Comparison of ENCODE assay signal across 1 cellular context in the genomic region with DNA sequence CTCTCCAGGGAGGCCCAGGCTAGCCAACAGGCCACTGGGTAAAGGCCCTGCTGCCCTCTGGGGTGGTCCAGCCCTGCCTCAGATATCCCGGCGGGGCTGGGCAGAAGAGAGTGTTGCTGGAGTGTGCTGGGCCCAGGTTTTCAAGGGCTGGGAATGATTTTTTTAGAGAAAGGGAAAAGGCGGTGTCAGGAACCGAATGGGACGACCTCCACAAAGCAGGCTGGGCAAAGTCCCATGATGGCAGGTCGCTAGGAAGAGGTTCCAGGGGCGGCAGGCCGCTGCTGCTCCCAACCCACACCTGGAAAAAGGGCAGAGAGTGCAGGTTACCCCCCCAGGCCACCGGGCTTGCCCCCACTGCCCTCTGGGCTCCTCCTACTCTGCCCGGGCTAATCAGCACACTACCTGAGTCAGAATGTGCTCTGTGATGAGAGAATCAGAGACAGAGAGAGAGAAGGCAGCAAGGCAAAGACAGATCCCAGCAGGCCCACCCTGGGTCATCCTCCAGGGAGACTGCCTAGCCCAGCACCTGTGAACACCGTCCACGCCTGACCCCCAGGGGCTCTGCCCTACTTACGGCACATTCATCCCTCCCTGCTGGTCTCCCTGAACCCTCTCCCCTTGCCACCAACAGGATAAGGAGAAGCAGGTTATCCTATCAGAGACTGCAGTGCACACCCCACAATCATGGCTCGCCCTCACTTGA.
A peak's percentile ranks its signal among the peaks of the same experiment; 100 is the strongest.
TF ChIP-seq lines count a peak whose summit lies in the region.

No MANE protein-coding gene starts in this region.

TF ChIP-seq in HepG2, 621 proteins besides CTCF, POLR2A, EP300 and RAD21 (continued from another document and continues in another):
- TF ChIP-seq NFE2L1 (CRISPR knock-in tag; IDR thresholded peaks at IDR 0.05; ENCODE audit: borderline replicate concordance) (no peak), RBFOX2 (IDR thresholded peaks at IDR 0.05; ENCODE audit: low read depth, low read length) (0 out of 2 replicates have a peak, but pooled peaks have one; percentile 48), NFKB2 (CRISPR knock-in tag; IDR thresholded peaks at IDR 0.05; ENCODE audit: borderline replicate concordance) (no peak), RERE (CRISPR knock-in tag; IDR thresholded peaks at IDR 0.05; ENCODE audit: low read depth) (no peak), MIXL1 (CRISPR knock-in tag; IDR thresholded peaks at IDR 0.05) (no peak), ZNF513 (CRISPR knock-in tag; conservative IDR thresholded peaks at IDR 0.05) (no peak), HNF4A (CRISPR knock-in tag; IDR thresholded peaks at IDR 0.05) (peak; percentile 15; the same call in 1 of the 2 replicates), STAG1 (CRISPR knock-in tag; IDR thresholded peaks at IDR 0.05) (no peak), YY1 (IDR thresholded peaks at IDR 0.05; ENCODE audit: insufficient read depth, insufficient replicate concordance, low read depth, low read length) (no peak), ZBTB21 (CRISPR knock-in tag; IDR thresholded peaks at IDR 0.05) (no peak), ZBTB33 (CRISPR knock-in tag; IDR thresholded peaks at IDR 0.05) (peak; percentile 61; the same call in 1 of the 2 replicates), FOSL1 (CRISPR knock-in tag; IDR thresholded peaks at IDR 0.05; ENCODE audit: borderline replicate concordance) (no peak), ZNF780A (CRISPR knock-in tag; IDR thresholded peaks at IDR 0.05) (no peak), ISL2 (CRISPR knock-in tag; IDR thresholded peaks at IDR 0.05) (no peak), DNMT1 (CRISPR knock-in tag; IDR thresholded peaks at IDR 0.05) (no peak), E2F2 (CRISPR knock-in tag; IDR thresholded peaks at IDR 0.05; ENCODE audit: borderline replicate concordance) (no peak), ZNF567 (CRISPR knock-in tag; IDR thresholded peaks at IDR 0.05; ENCODE audit: borderline replicate concordance) (no peak), AGO2 (optimal IDR thresholded peaks at IDR 0.05; ENCODE audit: low read depth, low read length) (peak; percentile 50), TCF7 (IDR thresholded peaks at IDR 0.05; ENCODE audit: low read depth) (no peak)
- TF ChIP-seq, protein P1, sequence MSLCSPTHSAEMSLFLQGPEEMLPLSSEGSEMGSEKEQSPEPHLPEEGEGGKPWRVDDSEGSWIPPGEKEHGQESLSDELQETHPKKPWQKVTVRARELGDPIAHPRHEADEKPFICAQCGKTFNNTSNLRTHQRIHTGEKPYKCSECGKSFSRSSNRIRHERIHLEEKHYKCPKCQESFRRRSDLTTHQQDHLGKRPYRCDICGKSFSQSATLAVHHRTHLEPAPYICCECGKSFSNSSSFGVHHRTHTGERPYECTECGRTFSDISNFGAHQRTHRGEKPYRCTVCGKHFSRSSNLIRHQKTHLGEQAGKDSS (CRISPR knock-in tag; IDR thresholded peaks at IDR 0.05; ENCODE audit: borderline replicate concordance, low read depth) = no peak
- TF ChIP-seq, protein P2, sequence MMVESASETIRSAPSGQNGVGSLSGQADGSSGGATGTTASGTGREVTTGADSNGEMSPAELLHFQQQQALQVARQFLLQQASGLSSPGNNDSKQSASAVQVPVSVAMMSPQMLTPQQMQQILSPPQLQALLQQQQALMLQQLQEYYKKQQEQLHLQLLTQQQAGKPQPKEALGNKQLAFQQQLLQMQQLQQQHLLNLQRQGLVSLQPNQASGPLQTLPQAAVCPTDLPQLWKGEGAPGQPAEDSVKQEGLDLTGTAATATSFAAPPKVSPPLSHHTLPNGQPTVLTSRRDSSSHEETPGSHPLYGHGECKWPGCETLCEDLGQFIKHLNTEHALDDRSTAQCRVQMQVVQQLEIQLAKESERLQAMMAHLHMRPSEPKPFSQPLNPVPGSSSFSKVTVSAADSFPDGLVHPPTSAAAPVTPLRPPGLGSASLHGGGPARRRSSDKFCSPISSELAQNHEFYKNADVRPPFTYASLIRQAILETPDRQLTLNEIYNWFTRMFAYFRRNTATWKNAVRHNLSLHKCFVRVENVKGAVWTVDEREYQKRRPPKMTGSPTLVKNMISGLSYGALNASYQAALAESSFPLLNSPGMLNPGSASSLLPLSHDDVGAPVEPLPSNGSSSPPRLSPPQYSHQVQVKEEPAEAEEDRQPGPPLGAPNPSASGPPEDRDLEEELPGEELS (CRISPR knock-in tag; IDR thresholded peaks at IDR 0.05) = 0 out of 2 replicates have a peak, but pooled peaks have one; percentile 4
- TF ChIP-seq, protein P3, sequence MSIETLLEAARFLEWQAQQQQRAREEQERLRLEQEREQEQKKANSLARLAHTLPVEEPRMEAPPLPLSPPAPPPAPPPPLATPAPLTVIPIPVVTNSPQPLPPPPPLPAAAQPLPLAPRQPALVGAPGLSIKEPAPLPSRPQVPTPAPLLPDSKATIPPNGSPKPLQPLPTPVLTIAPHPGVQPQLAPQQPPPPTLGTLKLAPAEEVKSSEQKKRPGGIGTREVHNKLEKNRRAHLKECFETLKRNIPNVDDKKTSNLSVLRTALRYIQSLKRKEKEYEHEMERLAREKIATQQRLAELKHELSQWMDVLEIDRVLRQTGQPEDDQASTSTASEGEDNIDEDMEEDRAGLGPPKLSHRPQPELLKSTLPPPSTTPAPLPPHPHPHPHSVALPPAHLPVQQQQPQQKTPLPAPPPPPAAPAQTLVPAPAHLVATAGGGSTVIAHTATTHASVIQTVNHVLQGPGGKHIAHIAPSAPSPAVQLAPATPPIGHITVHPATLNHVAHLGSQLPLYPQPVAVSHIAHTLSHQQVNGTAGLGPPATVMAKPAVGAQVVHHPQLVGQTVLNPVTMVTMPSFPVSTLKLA (IDR thresholded peaks at IDR 0.05) = no peak
- TF ChIP-seq, protein P4, sequence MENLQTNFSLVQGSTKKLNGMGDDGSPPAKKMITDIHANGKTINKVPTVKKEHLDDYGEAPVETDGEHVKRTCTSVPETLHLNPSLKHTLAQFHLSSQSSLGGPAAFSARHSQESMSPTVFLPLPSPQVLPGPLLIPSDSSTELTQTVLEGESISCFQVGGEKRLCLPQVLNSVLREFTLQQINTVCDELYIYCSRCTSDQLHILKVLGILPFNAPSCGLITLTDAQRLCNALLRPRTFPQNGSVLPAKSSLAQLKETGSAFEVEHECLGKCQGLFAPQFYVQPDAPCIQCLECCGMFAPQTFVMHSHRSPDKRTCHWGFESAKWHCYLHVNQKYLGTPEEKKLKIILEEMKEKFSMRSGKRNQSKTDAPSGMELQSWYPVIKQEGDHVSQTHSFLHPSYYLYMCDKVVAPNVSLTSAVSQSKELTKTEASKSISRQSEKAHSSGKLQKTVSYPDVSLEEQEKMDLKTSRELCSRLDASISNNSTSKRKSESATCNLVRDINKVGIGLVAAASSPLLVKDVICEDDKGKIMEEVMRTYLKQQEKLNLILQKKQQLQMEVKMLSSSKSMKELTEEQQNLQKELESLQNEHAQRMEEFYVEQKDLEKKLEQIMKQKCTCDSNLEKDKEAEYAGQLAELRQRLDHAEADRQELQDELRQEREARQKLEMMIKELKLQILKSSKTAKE (CRISPR knock-in tag; IDR thresholded peaks at IDR 0.05; ENCODE audit: borderline replicate concordance) = no peak
- TF ChIP-seq, protein P5, sequence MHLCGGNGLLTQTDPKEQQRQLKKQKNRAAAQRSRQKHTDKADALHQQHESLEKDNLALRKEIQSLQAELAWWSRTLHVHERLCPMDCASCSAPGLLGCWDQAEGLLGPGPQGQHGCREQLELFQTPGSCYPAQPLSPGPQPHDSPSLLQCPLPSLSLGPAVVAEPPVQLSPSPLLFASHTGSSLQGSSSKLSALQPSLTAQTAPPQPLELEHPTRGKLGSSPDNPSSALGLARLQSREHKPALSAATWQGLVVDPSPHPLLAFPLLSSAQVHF (CRISPR knock-in tag; IDR thresholded peaks at IDR 0.05) = no peak
- TF ChIP-seq, protein P6, sequence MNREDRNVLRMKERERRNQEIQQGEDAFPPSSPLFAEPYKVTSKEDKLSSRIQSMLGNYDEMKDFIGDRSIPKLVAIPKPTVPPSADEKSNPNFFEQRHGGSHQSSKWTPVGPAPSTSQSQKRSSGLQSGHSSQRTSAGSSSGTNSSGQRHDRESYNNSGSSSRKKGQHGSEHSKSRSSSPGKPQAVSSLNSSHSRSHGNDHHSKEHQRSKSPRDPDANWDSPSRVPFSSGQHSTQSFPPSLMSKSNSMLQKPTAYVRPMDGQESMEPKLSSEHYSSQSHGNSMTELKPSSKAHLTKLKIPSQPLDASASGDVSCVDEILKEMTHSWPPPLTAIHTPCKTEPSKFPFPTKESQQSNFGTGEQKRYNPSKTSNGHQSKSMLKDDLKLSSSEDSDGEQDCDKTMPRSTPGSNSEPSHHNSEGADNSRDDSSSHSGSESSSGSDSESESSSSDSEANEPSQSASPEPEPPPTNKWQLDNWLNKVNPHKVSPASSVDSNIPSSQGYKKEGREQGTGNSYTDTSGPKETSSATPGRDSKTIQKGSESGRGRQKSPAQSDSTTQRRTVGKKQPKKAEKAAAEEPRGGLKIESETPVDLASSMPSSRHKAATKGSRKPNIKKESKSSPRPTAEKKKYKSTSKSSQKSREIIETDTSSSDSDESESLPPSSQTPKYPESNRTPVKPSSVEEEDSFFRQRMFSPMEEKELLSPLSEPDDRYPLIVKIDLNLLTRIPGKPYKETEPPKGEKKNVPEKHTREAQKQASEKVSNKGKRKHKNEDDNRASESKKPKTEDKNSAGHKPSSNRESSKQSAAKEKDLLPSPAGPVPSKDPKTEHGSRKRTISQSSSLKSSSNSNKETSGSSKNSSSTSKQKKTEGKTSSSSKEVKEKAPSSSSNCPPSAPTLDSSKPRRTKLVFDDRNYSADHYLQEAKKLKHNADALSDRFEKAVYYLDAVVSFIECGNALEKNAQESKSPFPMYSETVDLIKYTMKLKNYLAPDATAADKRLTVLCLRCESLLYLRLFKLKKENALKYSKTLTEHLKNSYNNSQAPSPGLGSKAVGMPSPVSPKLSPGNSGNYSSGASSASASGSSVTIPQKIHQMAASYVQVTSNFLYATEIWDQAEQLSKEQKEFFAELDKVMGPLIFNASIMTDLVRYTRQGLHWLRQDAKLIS (CRISPR knock-in tag; IDR thresholded peaks at IDR 0.05) = no peak
